Comparison of ENCODE assay signal across 26 cellular contexts in genomic region chr14:92925446-92925845, GRCh38. TPM values are rescaled to one million over a fixed set of nuclear protein-coding genes. Genes with fewer than 3 reads are reported as not detected.
DNase-seq lines count a peak whose midpoint lies in the region; ATAC-seq and TF ChIP-seq lines count a peak whose summit lies in the region.
"Had no signal": no experiment of that assay in that cellular context is flagged by ENCODE, and none has a peak within 500 bp of the region (broad histone marks: within the 10 kb centered on the region; RNA-seq: fewer than 3 reads in every experiment).

No MANE protein-coding gene starts in this region.

- CTCF ChIA-PET in activated CD4-positive, alpha-beta memory T cell treated with anti-CD3 and anti-CD28 coated beads for 36 hours (lab: Charles Lee): no interaction called here

- intact Hi-C loops in activated CD4-positive, alpha-beta memory T cell treated with anti-CD3 and anti-CD28 coated beads for 36 hours (cut with micrococcal nuclease): no loop called here

- no peak for ATAC-seq in esophagus mucosa
- no peak for ATAC-seq in GM19023 (IDR thresholded peaks at IDR 0.05; ENCODE audit: unreplicated experiment)
- ATAC-seq: CD8-positive, alpha-beta T cell; Panc1 had no signal

- no peaks in the 10 kb centered on the region for H3K79me2 ChIP-seq in neural progenitor cell (ENCODE audit: low read depth)

- H3K36me3 Mint-ChIP-seq in neural progenitor cell: no peaks in the 10 kb centered on the region
- H3K36me3 Mint-ChIP-seq in activated CD4-positive, alpha-beta memory T cell treated with anti-CD3 and anti-CD28 coated beads for 36 hours: no peaks in the 10 kb centered on the region
- H3K36me3 Mint-ChIP-seq: CD8-positive, alpha-beta T cell had no signal

- peak overlapping the region; percentile 18 for H3K4me3 Mint-ChIP-seq in neural progenitor cell
- no peak overlapping the region for H3K4me3 Mint-ChIP-seq in activated CD4-positive, alpha-beta memory T cell treated with anti-CD3 and anti-CD28 coated beads for 36 hours
- H3K4me3 Mint-ChIP-seq: CD8-positive, alpha-beta T cell had no signal

- TF ChIP-seq CTCF in neural progenitor cell (IDR thresholded peaks at IDR 0.05): no peak

- no peaks in the 10 kb centered on the region for H3K9me3 ChIP-seq in neural progenitor cell (ENCODE audit: low read depth)
- H3K9me3 ChIP-seq: SJCRH30 had no signal

- no peaks in the 10 kb centered on the region for H3F3A ChIP-seq in neural progenitor cell (ENCODE audit: low read depth)

- H3K9ac ChIP-seq in neural progenitor cell: no peak overlapping the region

- no peak overlapping the region for H3K4me3 ChIP-seq in neural progenitor cell
- H3K4me3 ChIP-seq: SJCRH30 had no signal

- POLR2A ChIA-PET in activated CD4-positive, alpha-beta memory T cell treated with anti-CD3 and anti-CD28 coated beads for 36 hours (lab: Charles Lee): no interaction called here

- no peaks in the 10 kb centered on the region for H3K9me3 Mint-ChIP-seq in neural progenitor cell
- H3K9me3 Mint-ChIP-seq in activated CD4-positive, alpha-beta memory T cell treated with anti-CD3 and anti-CD28 coated beads for 36 hours: no peaks in the 10 kb centered on the region
- H3K9me3 Mint-ChIP-seq: CD8-positive, alpha-beta T cell had no signal

- H3K27ac ChIP-seq in neural progenitor cell: no peak overlapping the region
- H3K27ac ChIP-seq: HL-60, SJCRH30 had no signal

- H3K4me2 ChIP-seq in neural progenitor cell: no peak overlapping the region

- peaks cover 8% of the 10 kb centered on the region for H4K20me1 ChIP-seq in neural progenitor cell (ENCODE audit: low read depth)

- H3K4me1 ChIP-seq in neural progenitor cell: no peaks in the 10 kb centered on the region
- H3K4me1 ChIP-seq: SJCRH30 had no signal

- H3K27me3 Mint-ChIP-seq in neural progenitor cell (ENCODE audit: insufficient read depth, low read depth): peaks cover 33% of the 10 kb centered on the region
- peaks cover 20% of the 10 kb centered on the region for H3K27me3 Mint-ChIP-seq in activated CD4-positive, alpha-beta memory T cell treated with anti-CD3 and anti-CD28 coated beads for 36 hours

- H3K4me1 Mint-ChIP-seq in neural progenitor cell: peaks cover 5% of the 10 kb centered on the region
- H3K4me1 Mint-ChIP-seq in activated CD4-positive, alpha-beta memory T cell treated with anti-CD3 and anti-CD28 coated beads for 36 hours (ENCODE audit: low read depth): peaks cover 4% of the 10 kb centered on the region

- no peaks in the 10 kb centered on the region for H3K36me3 ChIP-seq in neural progenitor cell
- H3K36me3 ChIP-seq: SJCRH30 had no signal

- H3K27me3 ChIP-seq in neural progenitor cell: peaks cover 57% of the 10 kb centered on the region
- H3K27me3 ChIP-seq: SJCRH30 had no signal

- H3K27ac Mint-ChIP-seq in neural progenitor cell: no peak overlapping the region
- no peak overlapping the region for H3K27ac Mint-ChIP-seq in activated CD4-positive, alpha-beta memory T cell treated with anti-CD3 and anti-CD28 coated beads for 36 hours
- H3K27ac Mint-ChIP-seq: CD8-positive, alpha-beta T cell had no signal

- peak in 37 of 58 donors; percentile 8 to 82 (median 44) for DNase-seq in anterior cingulate cortex (lab: John Stamatoyannopoulos, UW)
- DNase-seq in cerebellum (ENCODE audit: low spot score): peak; percentile 58
- no peak for DNase-seq in neural progenitor cell (ENCODE audit: low spot score)
- DNase-seq in putamen (ENCODE audit: low spot score): peak; percentile 41
- no peak for DNase-seq in activated CD4-positive, alpha-beta memory T cell treated with anti-CD3 and anti-CD28 coated beads for 36 hours
- no peak for DNase-seq in COLO668 (lab: John Stamatoyannopoulos, UW; ENCODE audit: unreplicated experiment)
- DNase-seq: ACHN; C1 segment of cervical spinal cord; Calu3; CD8-positive, alpha-beta T cell; GOT3; HCEC 1CT; KG1; NCI-H1092 treated with DMSO at 0.1 percent for 48 hours; NCI-H1436 treated with DMSO at 0.1 percent for 48 hours; NCI-H1930; NCI-H226; NCI-H510A treated with DMSO at 0.1 percent for 48 hours; NCI-H748 treated with DMSO at 0.1 percent for 48 hours; SJCRH30 had no signal

- H2AFZ ChIP-seq in neural progenitor cell (replicated peaks): no peak overlapping the region

RNA-seq across cellular contexts. Expression of gene CHGA, which starts 2.5 kb away (rescaled TPM):
- total RNA-seq in cerebellum (26.8 TPM), neural progenitor cell (ENCODE audit: low replicate concordance) (0.77 TPM in 1 of 2 replicates, not detected in the other), esophagus mucosa (0.08 TPM)
- total RNA-seq in activated CD4-positive, alpha-beta memory T cell treated with anti-CD3 and anti-CD28 coated beads for 36 hours: not detected
- total RNA-seq: CD8-positive, alpha-beta T cell; Daoy; HT-29; SJCRH30 had no signal

Comparison
In these comparisons a context has a peak if more than half of its experiments do, and no peak if none do; other contexts are left out.
1. DNase-seq: peak in anterior cingulate cortex (37 of 58), cerebellum (single experiment) and putamen (single experiment); none in neural progenitor cell (single experiment), activated CD4-positive, alpha-beta memory T cell treated with anti-CD3 and anti-CD28 coated beads for 36 hours (single experiment) and COLO668 (single experiment).
2. RNA of gene CHGA, which starts 2.5 kb away (total RNA-seq): 26.8 TPM in cerebellum (single experiment); 0.08 TPM in esophagus mucosa (single experiment), 0.77 TPM in neural progenitor cell and not detected in activated CD4-positive, alpha-beta memory T cell treated with anti-CD3 and anti-CD28 coated beads for 36 hours; every median in the first group is over 10 times any median in the second.